Comparison of ENCODE assay signal across 1 cellular context in the genomic region with DNA sequence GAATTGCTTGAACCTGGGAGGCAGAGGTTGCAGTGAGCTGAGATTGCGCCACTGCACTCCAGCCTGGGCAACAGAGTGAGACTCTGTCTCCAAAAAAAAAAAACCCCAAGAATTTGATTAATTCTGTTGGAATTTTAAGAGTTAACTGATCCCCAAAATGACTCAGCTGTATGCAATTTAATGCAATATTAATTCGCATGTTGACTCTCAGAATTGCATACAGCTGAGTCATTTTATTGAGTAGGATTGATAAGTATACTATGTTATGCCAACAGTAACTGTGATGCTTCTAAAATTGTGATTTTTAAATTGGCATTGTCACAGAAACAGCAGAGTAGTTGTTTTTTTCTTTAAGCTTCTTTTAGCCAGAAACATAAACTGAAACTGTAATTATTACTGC.
TF ChIP-seq lines count a peak whose summit lies in the region.

No MANE protein-coding gene starts in this region.

TF ChIP-seq in GM23338, 12 proteins besides CTCF, POLR2A, EP300 and RAD21 (continued from another document):
- TF ChIP-seq, protein P1, sequence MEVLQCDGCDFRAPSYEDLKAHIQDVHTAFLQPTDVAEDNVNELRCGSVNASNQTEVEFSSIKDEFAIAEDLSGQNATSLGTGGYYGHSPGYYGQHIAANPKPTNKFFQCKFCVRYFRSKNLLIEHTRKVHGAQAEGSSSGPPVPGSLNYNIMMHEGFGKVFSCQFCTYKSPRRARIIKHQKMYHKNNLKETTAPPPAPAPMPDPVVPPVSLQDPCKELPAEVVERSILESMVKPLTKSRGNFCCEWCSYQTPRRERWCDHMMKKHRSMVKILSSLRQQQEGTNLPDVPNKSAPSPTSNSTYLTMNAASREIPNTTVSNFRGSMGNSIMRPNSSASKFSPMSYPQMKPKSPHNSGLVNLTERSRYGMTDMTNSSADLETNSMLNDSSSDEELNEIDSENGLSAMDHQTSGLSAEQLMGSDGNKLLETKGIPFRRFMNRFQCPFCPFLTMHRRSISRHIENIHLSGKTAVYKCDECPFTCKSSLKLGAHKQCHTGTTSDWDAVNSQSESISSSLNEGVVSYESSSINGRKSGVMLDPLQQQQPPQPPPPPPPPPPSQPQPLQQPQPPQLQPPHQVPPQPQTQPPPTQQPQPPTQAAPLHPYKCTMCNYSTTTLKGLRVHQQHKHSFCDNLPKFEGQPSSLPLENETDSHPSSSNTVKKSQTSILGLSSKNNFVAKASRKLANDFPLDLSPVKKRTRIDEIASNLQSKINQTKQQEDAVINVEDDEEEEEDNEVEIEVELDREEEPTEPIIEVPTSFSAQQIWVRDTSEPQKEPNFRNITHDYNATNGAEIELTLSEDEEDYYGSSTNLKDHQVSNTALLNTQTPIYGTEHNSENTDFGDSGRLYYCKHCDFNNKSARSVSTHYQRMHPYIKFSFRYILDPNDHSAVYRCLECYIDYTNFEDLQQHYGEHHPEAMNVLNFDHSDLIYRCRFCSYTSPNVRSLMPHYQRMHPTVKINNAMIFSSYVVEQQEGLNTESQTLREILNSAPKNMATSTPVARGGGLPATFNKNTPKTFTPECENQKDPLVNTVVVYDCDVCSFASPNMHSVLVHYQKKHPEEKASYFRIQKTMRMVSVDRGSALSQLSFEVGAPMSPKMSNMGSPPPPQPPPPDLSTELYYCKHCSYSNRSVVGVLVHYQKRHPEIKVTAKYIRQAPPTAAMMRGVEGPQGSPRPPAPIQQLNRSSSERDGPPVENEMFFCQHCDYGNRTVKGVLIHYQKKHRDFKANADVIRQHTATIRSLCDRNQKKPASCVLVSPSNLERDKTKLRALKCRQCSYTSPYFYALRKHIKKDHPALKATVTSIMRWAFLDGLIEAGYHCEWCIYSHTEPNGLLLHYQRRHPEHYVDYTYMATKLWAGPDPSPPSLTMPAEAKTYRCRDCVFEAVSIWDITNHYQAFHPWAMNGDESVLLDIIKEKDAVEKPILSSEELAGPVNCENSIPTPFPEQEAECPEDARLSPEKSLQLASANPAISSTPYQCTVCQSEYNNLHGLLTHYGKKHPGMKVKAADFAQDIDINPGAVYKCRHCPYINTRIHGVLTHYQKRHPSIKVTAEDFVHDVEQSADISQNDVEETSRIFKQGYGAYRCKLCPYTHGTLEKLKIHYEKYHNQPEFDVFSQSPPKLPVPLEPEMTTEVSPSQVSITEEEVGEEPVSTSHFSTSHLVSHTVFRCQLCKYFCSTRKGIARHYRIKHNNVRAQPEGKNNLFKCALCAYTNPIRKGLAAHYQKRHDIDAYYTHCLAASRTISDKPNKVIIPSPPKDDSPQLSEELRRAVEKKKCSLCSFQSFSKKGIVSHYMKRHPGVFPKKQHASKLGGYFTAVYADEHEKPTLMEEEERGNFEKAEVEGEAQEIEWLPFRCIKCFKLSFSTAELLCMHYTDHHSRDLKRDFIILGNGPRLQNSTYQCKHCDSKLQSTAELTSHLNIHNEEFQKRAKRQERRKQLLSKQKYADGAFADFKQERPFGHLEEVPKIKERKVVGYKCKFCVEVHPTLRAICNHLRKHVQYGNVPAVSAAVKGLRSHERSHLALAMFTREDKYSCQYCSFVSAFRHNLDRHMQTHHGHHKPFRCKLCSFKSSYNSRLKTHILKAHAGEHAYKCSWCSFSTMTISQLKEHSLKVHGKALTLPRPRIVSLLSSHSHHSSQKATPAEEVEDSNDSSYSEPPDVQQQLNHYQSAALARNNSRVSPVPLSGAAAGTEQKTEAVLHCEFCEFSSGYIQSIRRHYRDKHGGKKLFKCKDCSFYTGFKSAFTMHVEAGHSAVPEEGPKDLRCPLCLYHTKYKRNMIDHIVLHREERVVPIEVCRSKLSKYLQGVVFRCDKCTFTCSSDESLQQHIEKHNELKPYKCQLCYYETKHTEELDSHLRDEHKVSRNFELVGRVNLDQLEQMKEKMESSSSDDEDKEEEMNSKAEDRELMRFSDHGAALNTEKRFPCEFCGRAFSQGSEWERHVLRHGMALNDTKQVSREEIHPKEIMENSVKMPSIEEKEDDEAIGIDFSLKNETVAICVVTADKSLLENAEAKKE (CRISPR knock-in tag; IDR thresholded peaks at IDR 0.05), result no peak
- TF ChIP-seq POLR2AphosphoS5 (IDR thresholded peaks at IDR 0.05; ENCODE audit: low read depth), result no peak
- TF ChIP-seq ZNF331 (CRISPR knock-in tag; IDR thresholded peaks at IDR 0.05; ENCODE audit: low read depth), result no peak
- no peak for TF ChIP-seq REST (IDR thresholded peaks at IDR 0.05; ENCODE audit: unreplicated experiment)
- no peak for TF ChIP-seq NANOG (IDR thresholded peaks at IDR 0.05; ENCODE audit: borderline replicate concordance)
